8 cellular contexts compared by ENCODE assay signal in the genomic region with DNA sequence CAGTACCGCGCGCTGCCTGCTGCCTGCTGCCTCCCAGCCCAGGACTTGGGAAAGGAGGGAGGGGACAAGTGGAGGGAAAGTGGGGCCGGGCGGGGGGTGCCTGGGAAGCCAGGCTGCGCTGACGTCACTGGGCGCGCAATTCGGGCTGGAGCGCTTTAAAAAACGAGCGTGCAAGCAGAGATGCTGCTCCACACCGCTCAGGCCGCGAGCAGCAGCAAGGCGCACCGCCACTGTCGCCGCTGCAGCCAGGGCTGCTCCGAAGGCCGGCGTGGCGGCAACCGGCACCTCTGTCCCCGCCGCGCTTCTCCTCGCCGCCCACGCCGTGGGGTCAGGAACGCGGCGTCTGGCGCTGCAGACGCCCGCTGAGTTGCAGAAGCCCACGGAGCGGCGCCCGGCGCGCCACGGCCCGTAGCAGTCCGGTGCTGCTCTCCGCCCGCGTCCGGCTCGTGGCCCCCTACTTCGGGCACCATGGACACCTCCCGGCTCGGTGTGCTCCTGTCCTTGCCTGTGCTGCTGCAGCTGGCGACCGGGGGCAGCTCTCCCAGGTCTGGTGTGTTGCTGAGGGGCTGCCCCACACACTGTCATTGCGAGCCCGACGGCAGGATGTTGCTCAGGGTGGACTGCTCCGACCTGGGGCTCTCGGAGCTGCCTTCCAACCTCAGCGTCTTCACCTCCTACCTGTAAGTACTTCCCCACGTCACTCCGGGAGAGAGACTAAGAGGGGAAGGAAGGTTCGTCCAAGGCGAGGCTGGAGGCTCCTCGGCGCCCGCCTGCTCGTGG. TPM values are rescaled to one million over a fixed set of nuclear protein-coding genes. Genes with fewer than 3 reads are reported as not detected.
DNase-seq lines count a peak whose midpoint lies in the region; TF ChIP-seq lines count a peak whose summit lies in the region.

A gene with protein sequence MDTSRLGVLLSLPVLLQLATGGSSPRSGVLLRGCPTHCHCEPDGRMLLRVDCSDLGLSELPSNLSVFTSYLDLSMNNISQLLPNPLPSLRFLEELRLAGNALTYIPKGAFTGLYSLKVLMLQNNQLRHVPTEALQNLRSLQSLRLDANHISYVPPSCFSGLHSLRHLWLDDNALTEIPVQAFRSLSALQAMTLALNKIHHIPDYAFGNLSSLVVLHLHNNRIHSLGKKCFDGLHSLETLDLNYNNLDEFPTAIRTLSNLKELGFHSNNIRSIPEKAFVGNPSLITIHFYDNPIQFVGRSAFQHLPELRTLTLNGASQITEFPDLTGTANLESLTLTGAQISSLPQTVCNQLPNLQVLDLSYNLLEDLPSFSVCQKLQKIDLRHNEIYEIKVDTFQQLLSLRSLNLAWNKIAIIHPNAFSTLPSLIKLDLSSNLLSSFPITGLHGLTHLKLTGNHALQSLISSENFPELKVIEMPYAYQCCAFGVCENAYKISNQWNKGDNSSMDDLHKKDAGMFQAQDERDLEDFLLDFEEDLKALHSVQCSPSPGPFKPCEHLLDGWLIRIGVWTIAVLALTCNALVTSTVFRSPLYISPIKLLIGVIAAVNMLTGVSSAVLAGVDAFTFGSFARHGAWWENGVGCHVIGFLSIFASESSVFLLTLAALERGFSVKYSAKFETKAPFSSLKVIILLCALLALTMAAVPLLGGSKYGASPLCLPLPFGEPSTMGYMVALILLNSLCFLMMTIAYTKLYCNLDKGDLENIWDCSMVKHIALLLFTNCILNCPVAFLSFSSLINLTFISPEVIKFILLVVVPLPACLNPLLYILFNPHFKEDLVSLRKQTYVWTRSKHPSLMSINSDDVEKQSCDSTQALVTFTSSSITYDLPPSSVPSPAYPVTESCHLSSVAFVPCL (plus strand): TSS at position 186 of the 780 bp plus-strand sequence. CDS start 283 bp downstream, at position 469.

- H3K4me3 ChIP-seq in AG10803 (ENCODE audit: low read length) (peak within 1 kb of the TSS; percentile 49), breast epithelium (peak within 1 kb of the TSS; percentile 43 to 72 (median 49)), skeletal muscle tissue (ENCODE audit: low read length in 3 of 3) (peak within 1 kb of the TSS; percentile 63 to 82 (median 74))

- peak within 1 kb of the TSS; percentile 32 to 70 (median 46) for H3K4me3 Mint-ChIP-seq in immature natural killer cell

- peaks cover 0 to 67% of the 10 kb centered on the region in 2 donors for H3K27me3 ChIP-seq in breast epithelium
- H3K27me3 ChIP-seq in skeletal muscle tissue (ENCODE audit: control insufficient read depth in 3 of 3, insufficient read depth in 3 of 3, low read length in 3 of 3) = peaks cover 14 to 24% (median 17%) of the 10 kb centered on the region in 3 donors

- no peaks in the 10 kb centered on the region for H3K36me3 ChIP-seq in breast epithelium
- H3K36me3 ChIP-seq in skeletal muscle tissue (ENCODE audit: control insufficient read depth in 3 of 3, insufficient read depth in 3 of 3, low read length in 3 of 3) = no peaks in the 10 kb centered on the region

- H3K4me1 Mint-ChIP-seq in immature natural killer cell = peaks cover 4 to 15% of the 10 kb centered on the region in 2 donors

- no peak within 1 kb of the TSS for H3K27ac ChIP-seq in breast epithelium
- no peak within 1 kb of the TSS for H3K27ac ChIP-seq in skeletal muscle tissue (ENCODE audit: low read depth, low read length)

- peak within 1 kb of the TSS; percentile 33 to 74 (median 52) for H3K9ac ChIP-seq in skeletal muscle tissue (ENCODE audit: low read depth in 1 of 3, low read length in 3 of 3)

- DNase-seq in AG10803 (ENCODE audit: low read depth) (peak; percentile 16), GM20000 (ENCODE audit: low spot score) (peak; percentile 26), NCI-H524 treated with DMSO at 0.1 percent for 48 hours (lab: John Stamatoyannopoulos, UW) (peak; percentile 45), breast epithelium (ENCODE audit: low spot score in 2 of 2) (no peak), immature natural killer cell (no peak), T-helper 9 cell (no peak), NCI-H226 (no peak)

- TF ChIP-seq CTCF in AG10803 (conservative IDR thresholded peaks at IDR 0.05; ENCODE audit: low read length) (no peak), GM20000 (IDR thresholded peaks at IDR 0.05; ENCODE audit: extremely low read depth, missing control alignments) (no peak), breast epithelium (IDR thresholded peaks at IDR 0.05) (no peak)

- intact Hi-C loops in breast epithelium (cut with DNase I; ENCODE audit: low total_unique reads) = no loop called here

- TF ChIP-seq POLR2A in breast epithelium (IDR thresholded peaks at IDR 0.05) = no peak

- H3K9me3 ChIP-seq in breast epithelium (peaks cover 9 to 14% of the 10 kb centered on the region in 2 donors), skeletal muscle tissue (ENCODE audit: control insufficient read depth in 3 of 3, low read length in 3 of 3) (peaks cover 0 to 4% (median 0%) of the 10 kb centered on the region in 3 donors)

- no peak within 1 kb of the TSS for H3K27ac Mint-ChIP-seq in immature natural killer cell

- peaks cover 8 to 29% (median 11%) of the 10 kb centered on the region in 6 donors for H3K9me3 Mint-ChIP-seq in immature natural killer cell

- peaks cover 0 to 5% of the 10 kb centered on the region in 2 donors for H3K4me1 ChIP-seq in breast epithelium
- peaks cover 8 to 18% (median 13%) of the 10 kb centered on the region in 3 donors for H3K4me1 ChIP-seq in skeletal muscle tissue (ENCODE audit: control insufficient read depth in 3 of 3, insufficient read depth in 3 of 3, low read length in 3 of 3)

- peaks cover 13 to 43% (median 25%) of the 10 kb centered on the region in 3 donors for H3K27me3 Mint-ChIP-seq in immature natural killer cell (ENCODE audit: low read depth in 3 of 3)

- peaks cover 0 to 7% (median 0%) of the 10 kb centered on the region in 3 donors for H3K36me3 Mint-ChIP-seq in immature natural killer cell

RNA-seq across cellular contexts. Expression of the gene that starts here (rescaled TPM):
- total RNA-seq in breast epithelium (under 1 TPM; 0.15 to 0.80 (median 0.66) TPM), skeletal muscle tissue (4.7 TPM)
- polyA plus RNA-seq in immature natural killer cell = not detected

Comparison
In these comparisons a context has a peak if more than half of its experiments do, and no peak if none do; other contexts are left out.
1. DNase-seq: peak in AG10803 (single experiment), GM20000 (single experiment) and NCI-H524 treated with DMSO at 0.1 percent for 48 hours (single experiment); none in breast epithelium (0 of 2), immature natural killer cell (0 of 3), T-helper 9 cell (single experiment) and NCI-H226 (single experiment).
2. Peak in every context shown above with its lines, with median percentiles within 50 percentile points of each other: H3K4me3 ChIP-seq.